Comparison of ENCODE assay signal across 8 cellular contexts in genomic region chr22:39556970-39557811, GRCh38. TPM values are rescaled to one million over a fixed set of nuclear protein-coding genes. Genes with fewer than 3 reads are reported as not detected.
DNase-seq lines count a peak whose midpoint lies in the region; ATAC-seq and TF ChIP-seq lines count a peak whose summit lies in the region.

No MANE protein-coding gene starts in this region.

- H3K4me3 Mint-ChIP-seq in progenitor cell of endocrine pancreas (ENCODE audit: low read depth), result peak overlapping the region; percentile 41

- H2AFZ ChIP-seq in MM.1S (ENCODE audit: low read length), result no peak overlapping the region

- no peak for ATAC-seq in HG03571 (IDR thresholded peaks at IDR 0.05; ENCODE audit: unreplicated experiment)
- ATAC-seq in HG03159 (IDR thresholded peaks at IDR 0.05; ENCODE audit: unreplicated experiment), result no peak

- H3F3A ChIP-seq in MM.1S (ENCODE audit: insufficient read depth, low read length), result no peaks in the 10 kb centered on the region

- H3K36me3 ChIP-seq in H7 (replicated peaks; ENCODE audit: control insufficient read depth, insufficient read depth, low read length) (no peaks in the 10 kb centered on the region), MM.1S (replicated peaks; ENCODE audit: insufficient read depth, low read length) (no peaks in the 10 kb centered on the region)

- H3K27ac Mint-ChIP-seq in progenitor cell of endocrine pancreas, result no peak overlapping the region

- H3K9me3 ChIP-seq in MM.1S (replicated peaks; ENCODE audit: insufficient read depth, low read length), result no peaks in the 10 kb centered on the region

- TF ChIP-seq CTCF in progenitor cell of endocrine pancreas (IDR thresholded peaks at IDR 0.05; ENCODE audit: unreplicated experiment), result no peak
- no peak for TF ChIP-seq CTCF in MM.1S (IDR thresholded peaks at IDR 0.05; ENCODE audit: low read length)

- H3K4me3 ChIP-seq in H7 (ENCODE audit: insufficient read depth, low read depth, low read length) (peak overlapping the region; percentile 19), MM.1S (ENCODE audit: low read length) (no peak overlapping the region)

- no peak overlapping the region for H3K9ac ChIP-seq in MM.1S (ENCODE audit: low read length)

- H3K27me3 ChIP-seq in H7 (ENCODE audit: control insufficient read depth, insufficient read depth, low read length) (peaks cover 40% of the 10 kb centered on the region), MM.1S (replicated peaks; ENCODE audit: insufficient read depth, low read length) (peaks cover 65% of the 10 kb centered on the region)

- H3K9me2 ChIP-seq in MM.1S (replicated peaks; ENCODE audit: insufficient read depth, low read length), result no peaks in the 10 kb centered on the region

- no peaks in the 10 kb centered on the region for H3K4me1 ChIP-seq in MM.1S (ENCODE audit: low read length)

- H4K20me1 ChIP-seq in MM.1S (ENCODE audit: insufficient read depth, low read length), result no peaks in the 10 kb centered on the region

- no peak overlapping the region for H3K27ac ChIP-seq in MM.1S (ENCODE audit: low read length)

- H3K27me3 Mint-ChIP-seq in progenitor cell of endocrine pancreas, result peaks cover 71% of the 10 kb centered on the region

- H3K4me1 Mint-ChIP-seq in progenitor cell of endocrine pancreas (ENCODE audit: low read depth), result peaks cover 1% of the 10 kb centered on the region

- no peaks in the 10 kb centered on the region for H3K79me2 ChIP-seq in MM.1S (ENCODE audit: low read length)

- no peak overlapping the region for H3K4me2 ChIP-seq in MM.1S (ENCODE audit: low read depth, low read length)

- H3K9me3 Mint-ChIP-seq in progenitor cell of endocrine pancreas (ENCODE audit: low read depth), result no peaks in the 10 kb centered on the region

- peak; percentile 88 for DNase-seq in H7
- peak; percentile 45 for DNase-seq in activated CD4-positive, alpha-beta T cell treated with anti-CD3 and anti-CD28 coated beads for 1 hour
- peak; percentile 25 for DNase-seq in dermis blood vessel endothelial cell
- DNase-seq in progenitor cell of endocrine pancreas (ENCODE audit: low spot score, unreplicated experiment), result no peak
- no peak for DNase-seq in MM.1S
- no peak for DNase-seq in NCI-H187 (lab: John Stamatoyannopoulos, UW)

- H3K36me3 Mint-ChIP-seq in progenitor cell of endocrine pancreas (ENCODE audit: insufficient read depth), result no peaks in the 10 kb centered on the region

RNA-seq across cellular contexts. Expression of gene CACNA1I, which starts 13.4 kb away (rescaled TPM):
- 0.31 and 0.55 TPM in 2 replicates for total RNA-seq in H7 (2014; rRNA removed; shearing (Covaris generic))
- total RNA-seq in dermis blood vessel endothelial cell (not detected in 2 replicates), progenitor cell of endocrine pancreas (0.24 and 0.41 TPM in 2 replicates)

RNA-seq across cellular contexts. Expression of gene RPS19BP1, which starts 24.6 kb away (rescaled TPM):
- total RNA-seq in H7 (2014; rRNA removed; shearing (Covaris generic)), result 154 and 210 TPM in 2 replicates
- total RNA-seq in dermis blood vessel endothelial cell, result 52.8 and 74.2 TPM in 2 replicates
- 45.2 and 48.2 TPM in 2 replicates for total RNA-seq in progenitor cell of endocrine pancreas

RNA-seq across cellular contexts. Expression of gene ATF4, which starts 36.8 kb away (rescaled TPM):
- total RNA-seq in H7 (2014; rRNA removed; shearing (Covaris generic)), result 466 and 503 TPM in 2 replicates
- 150 and 159 TPM in 2 replicates for total RNA-seq in dermis blood vessel endothelial cell
- total RNA-seq in progenitor cell of endocrine pancreas, result 332 and 356 TPM in 2 replicates

RNA-seq across cellular contexts. Expression of gene MIEF1, which starts 55.1 kb away (rescaled TPM):
- total RNA-seq in H7 (2014; rRNA removed; shearing (Covaris generic)), result 26.4 and 28.3 TPM in 2 replicates
- total RNA-seq in dermis blood vessel endothelial cell, result 19.4 and 26.5 TPM in 2 replicates
- total RNA-seq in progenitor cell of endocrine pancreas, result 30.5 and 32.4 TPM in 2 replicates

Comparison
In these comparisons a context has a peak if more than half of its experiments do, and no peak if none do; other contexts are left out.
1. DNase-seq: peak in H7 (single experiment), activated CD4-positive, alpha-beta T cell treated with anti-CD3 and anti-CD28 coated beads for 1 hour (single experiment) and dermis blood vessel endothelial cell (single experiment); none in progenitor cell of endocrine pancreas (single experiment), MM.1S (single experiment) and NCI-H187 (0 of 2).